ENCODE assay signal across 8 cellular contexts in the genomic region with DNA sequence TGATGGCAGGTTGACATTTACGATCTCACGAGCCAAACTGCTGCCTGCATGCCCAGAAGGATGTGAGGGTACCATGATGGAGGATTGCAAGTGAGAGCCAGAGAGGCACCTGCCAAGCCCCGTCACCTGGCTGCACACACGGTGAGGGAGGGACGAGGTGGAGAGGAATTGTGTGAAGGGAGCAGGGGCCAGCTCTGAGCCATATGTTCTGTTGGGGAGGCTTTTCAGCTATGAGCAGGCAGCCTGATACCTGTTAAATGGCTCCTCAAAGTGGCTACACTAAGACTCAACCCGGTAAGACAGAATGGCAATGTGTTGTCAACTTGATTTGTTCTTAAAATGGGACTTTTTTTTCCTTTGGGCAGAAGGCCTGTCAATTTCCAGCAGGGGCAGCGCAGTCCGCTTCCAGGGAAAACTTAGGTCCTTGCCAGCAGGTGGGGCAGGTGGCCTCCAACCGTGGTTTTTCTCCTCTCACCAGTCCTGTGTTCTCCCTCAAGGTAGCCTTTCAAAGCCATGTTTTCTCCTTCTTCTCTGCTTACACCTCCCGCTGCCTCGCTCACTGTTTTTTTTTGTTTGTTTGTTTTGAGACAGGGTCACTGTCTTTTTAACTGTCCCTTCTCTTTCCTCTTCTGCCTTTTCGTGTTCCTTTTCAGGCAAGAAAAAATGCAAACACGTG. TPM values are rescaled to one million over a fixed set of nuclear protein-coding genes. Genes with fewer than 3 reads are reported as not detected.
DNase-seq lines count a peak whose midpoint lies in the region; ATAC-seq and TF ChIP-seq lines count a peak whose summit lies in the region.

No MANE protein-coding gene starts in this region.

- peaks cover 9% of the 10 kb centered on the region for H3K9me3 ChIP-seq in left ventricle myocardium inferior (replicated peaks)

- H3K36me3 Mint-ChIP-seq in natural killer cell: no peaks in the 10 kb centered on the region

- H3K9me3 Mint-ChIP-seq in natural killer cell: no peaks in the 10 kb centered on the region

- peaks cover 22% of the 10 kb centered on the region for H3K4me1 ChIP-seq in left ventricle myocardium inferior

- no peaks in the 10 kb centered on the region for H3K36me3 ChIP-seq in left ventricle myocardium inferior

- TF ChIP-seq CTCF in left ventricle myocardium inferior (IDR thresholded peaks at IDR 0.05; ENCODE audit: borderline replicate concordance) (peak; percentile 8), natural killer cell (IDR thresholded peaks at IDR 0.05) (no peak)

- DNase-seq in left ventricle myocardium inferior: no peak
- DNase-seq in Right ventricle myocardium inferior (ENCODE audit: missing footprints): no peak
- DNase-seq in RKO (ENCODE audit: low spot score): peak; percentile 36
- peak; percentile 82 for DNase-seq in islet precursor cell
- no peak for DNase-seq in 8988T
- no peak for DNase-seq in natural killer cell

- intact Hi-C loops in left ventricle myocardium inferior (cut with micrococcal nuclease): no loop called here
- intact Hi-C loops in Right ventricle myocardium inferior (cut with DNase I): loop anchor here (5.0 kb wide), 1 partner anchor 54 kb away; no protein-coding TSS in a partner anchor
- intact Hi-C loops in natural killer cell (cut with micrococcal nuclease): no loop called here

- H3K27ac ChIP-seq in left ventricle myocardium inferior (replicated peaks): peak overlapping the region; percentile 68

- no peak for ATAC-seq in Right ventricle myocardium inferior
- ATAC-seq in HG03520 (IDR thresholded peaks at IDR 0.05; ENCODE audit: unreplicated experiment): no peak
- no peak for ATAC-seq in HG02981 (IDR thresholded peaks at IDR 0.05; ENCODE audit: unreplicated experiment)
- no peak for ATAC-seq in natural killer cell

- H3K27me3 ChIP-seq in left ventricle myocardium inferior (ENCODE audit: low read depth): peaks cover 4% of the 10 kb centered on the region

- H3K4me3 Mint-ChIP-seq in natural killer cell: no peak overlapping the region

- H3K27me3 Mint-ChIP-seq in natural killer cell (ENCODE audit: low read depth in 2 of 2): peaks cover 0 to 10% of the 10 kb centered on the region in 2 donors

- H3K27ac Mint-ChIP-seq in natural killer cell: no peak overlapping the region

- no peaks in the 10 kb centered on the region for H3K4me1 Mint-ChIP-seq in natural killer cell

- no peak overlapping the region for H3K4me3 ChIP-seq in left ventricle myocardium inferior

RNA-seq across cellular contexts. Expression of a gene that starts 57.7 kb away (rescaled TPM):
- total RNA-seq in left ventricle myocardium inferior (10.9 TPM), Right ventricle myocardium inferior (8.7 TPM), natural killer cell (10 to 100 TPM; 35.0 to 43.7 (median 36.3) TPM)

Comparison
In these comparisons a context has a peak if more than half of its experiments do, and no peak if none do; other contexts are left out.
1. DNase-seq: peak in RKO (single experiment) and islet precursor cell (single experiment); none in left ventricle myocardium inferior (single experiment), Right ventricle myocardium inferior (single experiment), 8988T (single experiment) and natural killer cell (single experiment).